ENCODE assay signal across 14 cellular contexts in genomic region chr7:13829914-13830603, GRCh38.
DNase-seq lines count a peak whose midpoint lies in the region; ATAC-seq and TF ChIP-seq lines count a peak whose summit lies in the region.
"Had no signal": no experiment of that assay in that cellular context is flagged by ENCODE, and none has a peak within 500 bp of the region (broad histone marks: within the 10 kb centered on the region; RNA-seq: fewer than 3 reads in every experiment).

No MANE protein-coding gene starts in this region.

- intact Hi-C loops in left cardiac atrium (cut with DNase I) = no loop called here

- TF ChIP-seq CTCF in AG04449 (IDR thresholded peaks at IDR 0.05; ENCODE audit: insufficient read depth, low read length, missing control alignments) (no peak), HFF-Myc (IDR thresholded peaks at IDR 0.05; ENCODE audit: low read depth, low read length, missing control alignments) (no peak)

- no peaks in the 10 kb centered on the region for H3K27me3 Mint-ChIP-seq in naive thymus-derived CD8-positive, alpha-beta T cell
- H3K27me3 Mint-ChIP-seq: CD4-positive, alpha-beta T cell had no signal

- POLR2A ChIA-PET in AG04449 (lab: Yijun Ruan, JAX) = no interaction called here
- POLR2A ChIA-PET in naive thymus-derived CD8-positive, alpha-beta T cell (lab: Charles Lee) = no interaction called here

- no peaks in the 10 kb centered on the region for H3K36me3 Mint-ChIP-seq in naive thymus-derived CD8-positive, alpha-beta T cell

- CTCF ChIA-PET in AG04449 (lab: Yijun Ruan, JAX) = no interaction called here

- H3K4me3 ChIP-seq in AG04449 (ENCODE audit: low read depth, low read length) (no peak overlapping the region), HFF-Myc (replicated peaks; ENCODE audit: low read depth, low read length) (no peak overlapping the region)
- H3K4me3 ChIP-seq: GM12878, psoas muscle had no signal

- peak; percentile 49 for DNase-seq in AG04449 (ENCODE audit: low read depth, low spot score)
- DNase-seq in HFF-Myc (ENCODE audit: extremely low read depth, low read depth) = peak; percentile 22
- peak; percentile 63 for DNase-seq in amniotic epithelial cell (ENCODE audit: low read depth)
- DNase-seq in left cardiac atrium = no peak
- no peak for DNase-seq in Ammon's horn (ENCODE audit: low spot score)
- DNase-seq in LoVo (ENCODE audit: low spot score) = no peak
- DNase-seq in naive thymus-derived CD8-positive, alpha-beta T cell = no peak
- DNase-seq: activated gamma-delta T cell; CD4-positive, alpha-beta T cell; effector CD4-positive, alpha-beta T cell; NK-92 treated with Interleukin-12 subunit alpha and Interleukin-12 subunit beta, amount 100 ng/mL, for 24 hours; psoas muscle had no signal

- no peaks in the 10 kb centered on the region for H3K9me3 Mint-ChIP-seq in naive thymus-derived CD8-positive, alpha-beta T cell
- H3K9me3 Mint-ChIP-seq: CD4-positive, alpha-beta T cell had no signal

- ATAC-seq in left cardiac atrium (peak; percentile 92 to 98), GM19395 (IDR thresholded peaks at IDR 0.05; ENCODE audit: unreplicated experiment) (no peak)
- ATAC-seq in naive thymus-derived CD8-positive, alpha-beta T cell = no peak
- ATAC-seq: GM12878, psoas muscle had no signal

- no peak overlapping the region for H3K4me3 Mint-ChIP-seq in naive thymus-derived CD8-positive, alpha-beta T cell
- H3K4me3 Mint-ChIP-seq: CD4-positive, alpha-beta T cell had no signal

- peaks cover 0 to 7% (median 6%) of the 10 kb centered on the region in 4 donors for H3K4me1 Mint-ChIP-seq in naive thymus-derived CD8-positive, alpha-beta T cell

- no peak overlapping the region for H3K27ac Mint-ChIP-seq in naive thymus-derived CD8-positive, alpha-beta T cell
- H3K27ac Mint-ChIP-seq: CD4-positive, alpha-beta T cell had no signal

Comparison
In these comparisons a context has a peak if more than half of its experiments do, and no peak if none do; other contexts are left out.
1. DNase-seq: peak in AG04449 (single experiment), HFF-Myc (single experiment) and amniotic epithelial cell (single experiment); none in left cardiac atrium (single experiment), Ammon's horn (single experiment), LoVo (single experiment) and naive thymus-derived CD8-positive, alpha-beta T cell (0 of 10).
2. ATAC-seq: peak in left cardiac atrium (2 of 2); none in naive thymus-derived CD8-positive, alpha-beta T cell (0 of 2) and GM19395 (single experiment).